5 cellular contexts compared by ENCODE assay signal in genomic region chr18:31729196-31729595, GRCh38. TPM values are rescaled to one million over a fixed set of nuclear protein-coding genes. Genes with fewer than 3 reads are reported as not detected.
"Had no signal": no experiment of that assay in that cellular context is flagged by ENCODE, and none has a peak within 500 bp of the region (broad histone marks: within the 10 kb centered on the region; RNA-seq: fewer than 3 reads in every experiment).

No MANE protein-coding gene starts in this region.

RNA-seq across cellular contexts. Expression of gene SLC25A52, which starts 31.5 kb away (rescaled TPM):
- total RNA-seq: HT-29, HT1080, IMR-90 had no signal
- polyA plus RNA-seq: HepG2, IgD-negative memory B cell, IMR-90 had no signal

RNA-seq across cellular contexts. Expression of gene B4GALT6, which starts 44.8 kb away (rescaled TPM):
- polyA plus RNA-seq: IgD-negative memory B cell had no signal
